ENCODE assay signal across 9 cellular contexts in genomic region chr16:53549970-53550406, GRCh38. TPM values are rescaled to one million over a fixed set of nuclear protein-coding genes. Genes with fewer than 3 reads are reported as not detected.
DNase-seq lines count a peak whose midpoint lies in the region; ATAC-seq and TF ChIP-seq lines count a peak whose summit lies in the region.
"Had no signal": no experiment of that assay in that cellular context is flagged by ENCODE, and none has a peak within 500 bp of the region (broad histone marks: within the 10 kb centered on the region; RNA-seq: fewer than 3 reads in every experiment).

No MANE protein-coding gene starts in this region.

- peak; percentile 70 for TF ChIP-seq CTCF in Panc1 (IDR thresholded peaks at IDR 0.05)
- peak; percentile 81 for TF ChIP-seq CTCF in fibroblast of villous mesenchyme (IDR thresholded peaks at IDR 0.05; ENCODE audit: insufficient read depth, low read depth, low read length)
- TF ChIP-seq CTCF in upper lobe of left lung (IDR thresholded peaks at IDR 0.05) = peak; percentile 40 to 71 (median 60)

- H3K27ac ChIP-seq in Panc1 (ENCODE audit: low read length) (no peak overlapping the region), upper lobe of left lung (no peak overlapping the region)

- no peaks in the 10 kb centered on the region for H3K9me3 Mint-ChIP-seq in activated T-helper 1 cell treated with anti-CD3 and anti-CD28 coated beads, Interleukin-12 subunit alpha, Interleukin-12 subunit beta, Interleukin-2, Interleukin-4 antibody, amounts not matched to agents 30 ng/mL and 10 ng/mL and 1 ng/mL, durations not matched to agents 14 hours and 24 hours and 36 hours

- TF ChIP-seq POLR2A in upper lobe of left lung (IDR thresholded peaks at IDR 0.05) = no peak

- H3K4me1 ChIP-seq in Panc1 (ENCODE audit: control insufficient read depth, insufficient read depth, low read length) (no peaks in the 10 kb centered on the region), upper lobe of left lung (peaks cover 5 to 10% (median 6%) of the 10 kb centered on the region in 4 donors)

- intact Hi-C loops in Panc1 (cut with micrococcal nuclease; ENCODE audit: unreplicated experiment) = loop anchor here (10.0 kb wide), 1 partner anchor 195 kb away; no protein-coding TSS in a partner anchor
- intact Hi-C loops in activated T-helper 1 cell treated with anti-CD3 and anti-CD28 coated beads, Interleukin-12 subunit alpha, Interleukin-12 subunit beta, Interleukin-2, Interleukin-4 antibody, amounts not matched to agents 30 ng/mL and 10 ng/mL and 1 ng/mL, durations not matched to agents 14 hours and 24 hours and 36 hours (cut with micrococcal nuclease) = loop anchor here (5.0 kb wide), 1 partner anchor 732 kb away; no protein-coding TSS in a partner anchor

- 1 to 2% methylated on average over 10 to 13 of the region's 13 CpGs for WGBS in upper lobe of left lung, 2 donors

- BruUV-seq in Panc1 (replicated peaks; lab: Mats Ljungman, UMichigan) = no TSS peak

- no peaks in the 10 kb centered on the region for H3K36me3 ChIP-seq in Panc1 (ENCODE audit: control insufficient read depth, insufficient read depth, low read length)
- H3K36me3 ChIP-seq in upper lobe of left lung = no peaks in the 10 kb centered on the region

- H3K9me3 ChIP-seq in Panc1 (ENCODE audit: control insufficient read depth, insufficient read depth, low read depth, low read length) (no peaks in the 10 kb centered on the region), upper lobe of left lung (no peaks in the 10 kb centered on the region)

- POLR2A ChIA-PET in Panc1 (lab: Charles Lee) = no interaction called here

- peaks cover 19% of the 10 kb centered on the region for H3K27me3 Mint-ChIP-seq in activated T-helper 1 cell treated with anti-CD3 and anti-CD28 coated beads, Interleukin-12 subunit alpha, Interleukin-12 subunit beta, Interleukin-2, Interleukin-4 antibody, amounts not matched to agents 30 ng/mL and 10 ng/mL and 1 ng/mL, durations not matched to agents 14 hours and 24 hours and 36 hours (ENCODE audit: insufficient read depth)

- TF ChIP-seq EP300 in upper lobe of left lung (IDR thresholded peaks at IDR 0.05) = no peak

- H3K27me3 ChIP-seq in Panc1 (ENCODE audit: control insufficient read depth, insufficient read depth, low read length) = no peaks in the 10 kb centered on the region; the same call in 1 of the 2 replicates
- no peaks in the 10 kb centered on the region for H3K27me3 ChIP-seq in upper lobe of left lung

- no peaks in the 10 kb centered on the region for H3K36me3 Mint-ChIP-seq in activated T-helper 1 cell treated with anti-CD3 and anti-CD28 coated beads, Interleukin-12 subunit alpha, Interleukin-12 subunit beta, Interleukin-2, Interleukin-4 antibody, amounts not matched to agents 30 ng/mL and 10 ng/mL and 1 ng/mL, durations not matched to agents 14 hours and 24 hours and 36 hours (ENCODE audit: low read depth)
- H3K36me3 Mint-ChIP-seq: activated naive CD8-positive, alpha-beta T cell had no signal

- CTCF ChIA-PET in Panc1 (lab: Charles Lee) = interaction anchor here (0.6 to 1.0 kb wide), 4 partner anchors 18 to 733 kb away, joined by 3 to 4 read pairs (median 4); partner anchors contain the start of gene FTO

- DNase-seq in DMS 273 (lab: John Stamatoyannopoulos, UW; ENCODE audit: unreplicated experiment) (peak; percentile 93), Kasumi-1 (lab: John Stamatoyannopoulos, UW) (peak; percentile 89), Panc1 (ENCODE audit: low read depth, low spot score) (peak; percentile 20), fibroblast of villous mesenchyme (ENCODE audit: low read depth) (peak; percentile 91), occipital lobe (lab: John Stamatoyannopoulos, UW) (peak; percentile 14), upper lobe of left lung (peak in 1 of 2 donors; percentile 63)
- DNase-seq in activated T-helper 1 cell treated with anti-CD3 and anti-CD28 coated beads, Interleukin-12 subunit alpha, Interleukin-12 subunit beta, Interleukin-2, Interleukin-4 antibody, amounts not matched to agents 30 ng/mL and 10 ng/mL and 1 ng/mL, durations not matched to agents 14 hours and 24 hours and 36 hours (ENCODE audit: low spot score) = peak; percentile 14

- peaks cover 40% of the 10 kb centered on the region for H3K4me1 Mint-ChIP-seq in activated T-helper 1 cell treated with anti-CD3 and anti-CD28 coated beads, Interleukin-12 subunit alpha, Interleukin-12 subunit beta, Interleukin-2, Interleukin-4 antibody, amounts not matched to agents 30 ng/mL and 10 ng/mL and 1 ng/mL, durations not matched to agents 14 hours and 24 hours and 36 hours (ENCODE audit: low read depth)

- H3K27ac Mint-ChIP-seq in activated T-helper 1 cell treated with anti-CD3 and anti-CD28 coated beads, Interleukin-12 subunit alpha, Interleukin-12 subunit beta, Interleukin-2, Interleukin-4 antibody, amounts not matched to agents 30 ng/mL and 10 ng/mL and 1 ng/mL, durations not matched to agents 14 hours and 24 hours and 36 hours = no peak overlapping the region
- H3K27ac Mint-ChIP-seq: activated naive CD8-positive, alpha-beta T cell had no signal

- no peak overlapping the region for H3K4me3 Mint-ChIP-seq in activated T-helper 1 cell treated with anti-CD3 and anti-CD28 coated beads, Interleukin-12 subunit alpha, Interleukin-12 subunit beta, Interleukin-2, Interleukin-4 antibody, amounts not matched to agents 30 ng/mL and 10 ng/mL and 1 ng/mL, durations not matched to agents 14 hours and 24 hours and 36 hours
- H3K4me3 Mint-ChIP-seq: activated naive CD8-positive, alpha-beta T cell had no signal

- in situ Hi-C loops in Panc1 (cut with HindIII; ENCODE audit: low pct_unique_long_range_greater_than_20kb, low sequenced_read_pairs) = no loop called here

- H3K4me3 ChIP-seq in Panc1 (ENCODE audit: low read depth in 2 of 2, low read length in 2 of 2) (no peak overlapping the region), fibroblast of villous mesenchyme (ENCODE audit: low read depth, low read length) (no peak overlapping the region), upper lobe of left lung (no peak overlapping the region)

- peak; percentile 70 for ATAC-seq in GM21515 (IDR thresholded peaks at IDR 0.05; ENCODE audit: unreplicated experiment)
- peak; percentile 88 for ATAC-seq in Panc1
- ATAC-seq in upper lobe of left lung (ENCODE audit: low FRiP score in 2 of 2) = peak; percentile 64 to 87

RNA-seq across cellular contexts. Expression of gene AKTIP, which starts 47.0 kb away (rescaled TPM):
- total RNA-seq in Panc1 (2021; ENCODE audit: unreplicated experiment) (26.1 TPM), fibroblast of villous mesenchyme (18.6 and 20.0 TPM in 2 replicates), occipital lobe (67.2 TPM), upper lobe of left lung (10 to 100 TPM; 35.6 to 61.3 (median 47.0) TPM)
- polyA plus RNA-seq in Panc1 (2012; ENCODE audit: insufficient read length) = 18.6 TPM
- total RNA-seq in activated T-helper 1 cell treated with anti-CD3 and anti-CD28 coated beads, Interleukin-12 subunit alpha, Interleukin-12 subunit beta, Interleukin-2, Interleukin-4 antibody, amounts not matched to agents 30 ng/mL and 10 ng/mL and 1 ng/mL, durations not matched to agents 14 hours and 24 hours and 36 hours = 16.6 and 16.9 TPM in 2 replicates
